16 cellular contexts compared by ENCODE assay signal in the genomic region with DNA sequence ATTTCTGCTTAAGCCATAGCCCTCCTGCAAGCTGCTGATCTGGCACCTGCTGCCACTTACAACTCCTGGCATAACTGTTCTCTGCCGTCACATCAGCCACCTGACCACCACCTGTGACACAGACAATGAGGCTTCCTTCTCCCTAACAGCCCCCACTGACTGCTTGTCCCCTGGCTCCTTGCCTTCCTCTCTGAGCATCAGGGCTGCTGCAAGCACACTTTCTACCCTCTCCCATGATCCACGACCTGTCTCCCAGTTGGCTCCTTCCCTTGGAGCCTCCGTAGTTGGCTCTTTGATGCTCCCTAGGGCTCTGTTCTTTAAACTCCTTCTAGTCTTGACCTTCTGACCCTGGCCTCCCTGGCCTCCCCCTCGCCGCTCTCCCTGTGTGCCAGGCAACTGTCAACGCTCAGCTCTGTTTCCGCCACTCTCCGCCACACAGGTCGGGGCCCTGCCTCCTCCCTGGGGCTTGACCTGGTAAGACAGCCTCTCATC.
DNase-seq lines count a peak whose midpoint lies in the region; ATAC-seq, FAIRE-seq and TF ChIP-seq lines count a peak whose summit lies in the region.
"Had no signal": no experiment of that assay in that cellular context is flagged by ENCODE, and none has a peak within 500 bp of the region (broad histone marks: within the 10 kb centered on the region; RNA-seq: fewer than 3 reads in every experiment).

No MANE protein-coding gene starts in this region.

- no peak for FAIRE-seq in GM12892 (lab: Jason Lieb, UNC)
- FAIRE-seq: A549, endothelial cell of umbilical vein had no signal

- H3K9me3 ChIP-seq in Peyer's patch = no peaks in the 10 kb centered on the region
- H3K9me3 ChIP-seq: A549, Caco-2, uterus had no signal

- H3K36me3 Mint-ChIP-seq in activated naive CD8-positive, alpha-beta T cell treated with anti-CD3 and anti-CD28 coated beads, Interleukin-2, amount 10 ng/mL, durations not matched to agents 7 days and 5 days = no peaks in the 10 kb centered on the region
- no peaks in the 10 kb centered on the region for H3K36me3 Mint-ChIP-seq in activated naive CD8-positive, alpha-beta T cell treated with anti-CD3 and anti-CD28 coated beads for 36 hours

- no peak for TF ChIP-seq CTCF in Peyer's patch (IDR thresholded peaks at IDR 0.05)

- no peak overlapping the region for H3K4me3 Mint-ChIP-seq in activated naive CD8-positive, alpha-beta T cell treated with anti-CD3 and anti-CD28 coated beads, Interleukin-2, amount 10 ng/mL, durations not matched to agents 7 days and 5 days
- no peak overlapping the region for H3K4me3 Mint-ChIP-seq in activated naive CD8-positive, alpha-beta T cell treated with anti-CD3 and anti-CD28 coated beads for 36 hours

- no peak for TF ChIP-seq POLR2A in Peyer's patch (IDR thresholded peaks at IDR 0.05)
- TF ChIP-seq POLR2A in GM12892 (IDR thresholded peaks at IDR 0.05; ENCODE audit: low read depth, low read length) = no peak

- intact Hi-C loops in left ventricle myocardium superior (cut with micrococcal nuclease) = no loop called here

- no peak for ATAC-seq in activated naive CD8-positive, alpha-beta T cell treated with anti-CD3 and anti-CD28 coated beads, Interleukin-2, amount 10 ng/mL, durations not matched to agents 7 days and 5 days (ENCODE audit: low read depth)
- ATAC-seq in left ventricle myocardium superior (peak; percentile 80), GM21367 (IDR thresholded peaks at IDR 0.05; ENCODE audit: unreplicated experiment) (no peak)
- ATAC-seq: A549 had no signal

- no peaks in the 10 kb centered on the region for H3K27me3 Mint-ChIP-seq in activated naive CD8-positive, alpha-beta T cell treated with anti-CD3 and anti-CD28 coated beads, Interleukin-2, amount 10 ng/mL, durations not matched to agents 7 days and 5 days
- no peaks in the 10 kb centered on the region for H3K27me3 Mint-ChIP-seq in activated naive CD8-positive, alpha-beta T cell treated with anti-CD3 and anti-CD28 coated beads for 36 hours

- H3K27ac ChIP-seq in temporal lobe (ENCODE audit: low read depth, low read length) (peak overlapping the region; percentile 54), Peyer's patch (no peak overlapping the region)
- H3K27ac ChIP-seq: A549, uterus had no signal

- H3K4me3 ChIP-seq in Peyer's patch = no peak overlapping the region
- H3K4me3 ChIP-seq: A549, uterus had no signal

- H3K4me1 Mint-ChIP-seq in activated naive CD8-positive, alpha-beta T cell treated with anti-CD3 and anti-CD28 coated beads, Interleukin-2, amount 10 ng/mL, durations not matched to agents 7 days and 5 days = no peaks in the 10 kb centered on the region
- H3K4me1 Mint-ChIP-seq in activated naive CD8-positive, alpha-beta T cell treated with anti-CD3 and anti-CD28 coated beads for 36 hours = no peaks in the 10 kb centered on the region

- H3K27ac Mint-ChIP-seq in activated naive CD8-positive, alpha-beta T cell treated with anti-CD3 and anti-CD28 coated beads, Interleukin-2, amount 10 ng/mL, durations not matched to agents 7 days and 5 days = peak overlapping the region; percentile 23
- H3K27ac Mint-ChIP-seq in activated naive CD8-positive, alpha-beta T cell treated with anti-CD3 and anti-CD28 coated beads for 36 hours = no peak overlapping the region

- H3K9me3 Mint-ChIP-seq in activated naive CD8-positive, alpha-beta T cell treated with anti-CD3 and anti-CD28 coated beads, Interleukin-2, amount 10 ng/mL, durations not matched to agents 7 days and 5 days = no peaks in the 10 kb centered on the region
- H3K9me3 Mint-ChIP-seq in activated naive CD8-positive, alpha-beta T cell treated with anti-CD3 and anti-CD28 coated beads for 36 hours = no peaks in the 10 kb centered on the region

- H3K4me1 ChIP-seq in Peyer's patch = no peaks in the 10 kb centered on the region
- H3K4me1 ChIP-seq: A549, Caco-2, uterus had no signal

- DNase-seq in activated naive CD8-positive, alpha-beta T cell treated with anti-CD3 and anti-CD28 coated beads, Interleukin-2, amount 10 ng/mL, durations not matched to agents 7 days and 5 days = no peak
- no peak for DNase-seq in activated naive CD8-positive, alpha-beta T cell treated with anti-CD3 and anti-CD28 coated beads for 36 hours
- DNase-seq in NCI-H774 (lab: John Stamatoyannopoulos, UW) (peak; percentile 56), left ventricle myocardium superior (peak; percentile 81), Peyer's patch (no peak), GM12892 (ENCODE audit: insufficient read length) (no peak)
- DNase-seq: activated CD4-positive, alpha-beta T cell treated with anti-CD3 and anti-CD28 coated beads for 4 hours; Caco-2; GOT3; MM.1S; SW 1271; uterus had no signal

- no peaks in the 10 kb centered on the region for H3K36me3 ChIP-seq in Peyer's patch
- H3K36me3 ChIP-seq: uterus had no signal

- POLR2A ChIA-PET in activated naive CD8-positive, alpha-beta T cell treated with anti-CD3 and anti-CD28 coated beads, Interleukin-2, amount 10 ng/mL, durations not matched to agents 7 days and 5 days (lab: Charles Lee) = no interaction called here

- no peaks in the 10 kb centered on the region for H3K27me3 ChIP-seq in Peyer's patch
- H3K27me3 ChIP-seq: uterus had no signal

Comparison
In these comparisons a context has a peak if more than half of its experiments do, and no peak if none do; other contexts are left out.
1. DNase-seq: peak in NCI-H774 (single experiment) and left ventricle myocardium superior (single experiment); none in activated naive CD8-positive, alpha-beta T cell treated with anti-CD3 and anti-CD28 coated beads, Interleukin-2, amount 10 ng/mL, durations not matched to agents 7 days and 5 days (single experiment), activated naive CD8-positive, alpha-beta T cell treated with anti-CD3 and anti-CD28 coated beads for 36 hours (single experiment), Peyer's patch (0 of 3) and GM12892 (single experiment).